ENCODE assay signal across 24 cellular contexts in the genomic region with DNA sequence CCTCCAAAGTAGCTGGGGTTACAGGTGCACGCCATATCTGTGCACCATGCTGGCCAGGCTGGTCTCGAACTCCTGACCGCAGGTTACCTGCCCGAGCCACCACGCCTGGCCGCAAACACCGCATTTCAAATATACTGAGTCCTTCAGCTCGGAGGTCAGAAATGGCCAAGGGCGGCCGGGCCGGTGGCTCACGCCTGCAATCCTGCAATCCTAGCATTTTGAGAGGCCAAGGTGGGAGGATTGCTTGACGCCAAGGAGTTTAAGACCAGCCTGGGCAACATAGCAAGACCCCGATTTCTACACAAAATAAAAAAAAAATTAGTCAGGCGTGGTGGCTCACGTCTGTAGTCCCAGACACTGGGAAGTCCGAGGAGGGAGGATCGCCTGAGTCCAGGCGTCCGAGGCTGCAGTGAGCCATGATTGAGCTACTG.
"Had no signal": no experiment of that assay in that cellular context is flagged by ENCODE, and none has a peak within 500 bp of the region (broad histone marks: within the 10 kb centered on the region; RNA-seq: fewer than 3 reads in every experiment).

No MANE protein-coding gene starts in this region.

- ATAC-seq: heart right ventricle; left cardiac atrium; left lobe of liver; mucosa of descending colon; naive thymus-derived CD4-positive, alpha-beta T cell; natural killer cell treated with Interleukin-12 subunit alpha and Interleukin-12 subunit beta and Interleukin-15 and Interleukin-18, amount 100 ng/mL, for 72 hours; right lobe of liver; stimulated activated effector memory CD8-positive, alpha-beta T cell treated with anti-CD3 and anti-CD28 coated beads, Interleukin-12 subunit alpha, Interleukin-12 subunit beta, amount 100 ng/mL, for 72 hours had no signal

- H3K36me3 ChIP-seq: heart right ventricle, right atrium auricular region, right lobe of liver, suprapubic skin, thoracic aorta, tibial artery, uterus had no signal

- DNase-seq: heart right ventricle; islet precursor cell; kidney glomerular epithelial cell; left cardiac atrium; midbrain; mucosa of descending colon; naive thymus-derived CD4-positive, alpha-beta T cell; nucleus accumbens; right lobe of liver; stimulated activated CD4-positive, alpha-beta T cell treated with anti-CD3 and anti-CD28 coated beads, Interleukin-4, amount 100 ng/mL, for 24 hours; stimulated activated naive CD4-positive, alpha-beta T cell; trophoblast cell; uterus had no signal

- H3K4me3 ChIP-seq: heart right ventricle, hepatocyte, lung, mucosa of descending colon, right atrium auricular region, right lobe of liver, skin epidermis, suprapubic skin, thoracic aorta, tibial artery, uterus had no signal

- H3K9me3 ChIP-seq: mucosa of descending colon, right atrium auricular region, right lobe of liver, tibial artery, uterus had no signal

- H3K4me1 ChIP-seq: heart right ventricle, parathyroid adenoma, right atrium auricular region, right lobe of liver, suprapubic skin, tibial artery, uterus had no signal

- H3K27ac ChIP-seq: heart right ventricle, hepatocyte, parathyroid adenoma, right atrium auricular region, right lobe of liver, skin epidermis, suprapubic skin, thoracic aorta, tibial artery, uterus had no signal

- H3K27me3 ChIP-seq: heart right ventricle, hepatocyte, right atrium auricular region, right lobe of liver, suprapubic skin, uterus had no signal
